22 cellular contexts compared by ENCODE assay signal in genomic region chr12:53074999-53075370, GRCh38. TPM values are rescaled to one million over a fixed set of nuclear protein-coding genes. Genes with fewer than 3 reads are reported as not detected.
A peak's percentile ranks its signal among the peaks of the same experiment; 100 is the strongest.
DNase-seq lines count a peak whose midpoint lies in the region; ATAC-seq and TF ChIP-seq lines count a peak whose summit lies in the region.
"Had no signal": no experiment of that assay in that cellular context is flagged by ENCODE, and none has a peak within 500 bp of the region (broad histone marks: within the 10 kb centered on the region; RNA-seq: fewer than 3 reads in every experiment).

No MANE protein-coding gene starts in this region.

- H3K27ac Mint-ChIP-seq in stimulated activated effector memory CD8-positive, alpha-beta T cell treated with anti-CD3 and anti-CD28 coated beads, Interleukin-12 subunit alpha, Interleukin-12 subunit beta, amount 100 ng/mL, for 72 hours = peak overlapping the region; percentile 93

- H3K27ac ChIP-seq in esophagus squamous epithelium = peak overlapping the region in 3 of 4 donors; percentile 66 to 80 (median 68)
- H3K27ac ChIP-seq in vagina = peak overlapping the region; percentile 83
- H3K27ac ChIP-seq in Karpas-422 (ENCODE audit: low read length) = no peak overlapping the region
- H3K27ac ChIP-seq: BLaER1 had no signal

- 92 to 96% methylated on average over 3 of the region's 3 CpGs for WGBS in esophagus squamous epithelium, 2 donors

- no peak for TF ChIP-seq CTCF in esophagus squamous epithelium (IDR thresholded peaks at IDR 0.05)
- TF ChIP-seq CTCF in vagina (IDR thresholded peaks at IDR 0.05) = no peak

- intact Hi-C loops in esophagus squamous epithelium (cut with DNase I) = no loop called here
- intact Hi-C loops in vagina (cut with DNase I) = loop anchor here (5.0 kb wide), 1 partner anchor 673 kb away; no protein-coding TSS in a partner anchor

- H3K79me2 ChIP-seq in Karpas-422 (ENCODE audit: low read length) = peaks cover 12% of the 10 kb centered on the region

- H3K9me3 Mint-ChIP-seq in stimulated activated effector memory CD8-positive, alpha-beta T cell treated with anti-CD3 and anti-CD28 coated beads, Interleukin-12 subunit alpha, Interleukin-12 subunit beta, amount 100 ng/mL, for 72 hours = no peaks in the 10 kb centered on the region

- TF ChIP-seq POLR2A in esophagus squamous epithelium (IDR thresholded peaks at IDR 0.05) = no peak
- TF ChIP-seq POLR2A in vagina (IDR thresholded peaks at IDR 0.05) = no peak

- no peak for ATAC-seq in stimulated activated effector memory CD8-positive, alpha-beta T cell treated with anti-CD3 and anti-CD28 coated beads, Interleukin-12 subunit alpha, Interleukin-12 subunit beta, amount 100 ng/mL, for 72 hours
- ATAC-seq: HepG2 had no signal

- peaks cover 5 to 67% (median 11%) of the 10 kb centered on the region in 3 donors for H3K36me3 ChIP-seq in esophagus squamous epithelium
- H3K36me3 ChIP-seq in vagina = peaks cover 0 to 30% of the 10 kb centered on the region in 2 donors
- no peaks in the 10 kb centered on the region for H3K36me3 ChIP-seq in Karpas-422 (ENCODE audit: insufficient read depth, low read length)

- H3K9me3 ChIP-seq in esophagus squamous epithelium = no peaks in the 10 kb centered on the region
- no peaks in the 10 kb centered on the region for H3K9me3 ChIP-seq in vagina
- no peaks in the 10 kb centered on the region for H3K9me3 ChIP-seq in Karpas-422 (ENCODE audit: low read length)
- H3K9me3 ChIP-seq: BLaER1 had no signal

- no peaks in the 10 kb centered on the region for H3K9me2 ChIP-seq in Karpas-422 (replicated peaks; ENCODE audit: insufficient read depth, low read length)

- no peak overlapping the region for H2AFZ ChIP-seq in Karpas-422 (ENCODE audit: low read length)

- H3K4me3 ChIP-seq in esophagus squamous epithelium = no peak overlapping the region
- H3K4me3 ChIP-seq in vagina = no peak overlapping the region
- H3K4me3 ChIP-seq in Karpas-422 (ENCODE audit: low read length) = no peak overlapping the region
- H3K4me3 ChIP-seq: BLaER1 had no signal

- H3K27me3 ChIP-seq in esophagus squamous epithelium (no peaks in the 10 kb centered on the region), vagina (no peaks in the 10 kb centered on the region), Karpas-422 (ENCODE audit: low read length) (no peaks in the 10 kb centered on the region)
- H3K27me3 ChIP-seq: BLaER1 had no signal

- DNase-seq in activated effector memory CD4-positive, alpha-beta T cell treated with anti-CD3 and anti-CD28 coated beads, Interleukin-2, amount 50 U/mL, for 16 hours = peak; percentile 30
- no peak for DNase-seq in activated effector memory CD4-positive, alpha-beta T cell treated with Interleukin-2 at 50 U/mL for 16 hours
- no peak for DNase-seq in esophagus squamous epithelium (lab: John Stamatoyannopoulos, UW)
- no peak for DNase-seq in stimulated activated effector memory CD8-positive, alpha-beta T cell treated with anti-CD3 and anti-CD28 coated beads, Interleukin-12 subunit alpha, Interleukin-12 subunit beta, amount 100 ng/mL, for 72 hours (ENCODE audit: low spot score in 2 of 2)
- no peak for DNase-seq in vagina (ENCODE audit: extremely low spot score in 2 of 2)
- DNase-seq in SW480 (ENCODE audit: low spot score) = no peak
- DNase-seq in Karpas-422 = no peak
- no peak for DNase-seq in stimulated activated CD4-positive, alpha-beta T cell treated with anti-CD3 and anti-CD28 coated beads, Interleukin-4, amount 100 ng/mL, for 1 hour
- DNase-seq: DMS79 treated with DMSO at 0.1 percent for 48 hours, GOT3, KG1, NCI-H1048, NCI-H146, NCI-H2081, NCI-H748 treated with DMSO at 0.1 percent for 48 hours, RPMI8226 had no signal

- H4K20me1 ChIP-seq in Karpas-422 (ENCODE audit: insufficient read depth, low read depth, low read length) = no peaks in the 10 kb centered on the region
- H4K20me1 ChIP-seq: BLaER1 had no signal

- H3K4me1 ChIP-seq in esophagus squamous epithelium = peaks cover 60 to 88% (median 72%) of the 10 kb centered on the region in 3 donors
- peaks cover 86% of the 10 kb centered on the region for H3K4me1 ChIP-seq in vagina
- peaks cover 18% of the 10 kb centered on the region for H3K4me1 ChIP-seq in Karpas-422 (ENCODE audit: low read length)

- H3K36me3 Mint-ChIP-seq in stimulated activated effector memory CD8-positive, alpha-beta T cell treated with anti-CD3 and anti-CD28 coated beads, Interleukin-12 subunit alpha, Interleukin-12 subunit beta, amount 100 ng/mL, for 72 hours = peaks cover 84% of the 10 kb centered on the region

- no peak overlapping the region for H3K9ac ChIP-seq in Karpas-422 (ENCODE audit: low read length)
- H3K9ac ChIP-seq: BLaER1 had no signal

- H3K4me1 Mint-ChIP-seq in stimulated activated effector memory CD8-positive, alpha-beta T cell treated with anti-CD3 and anti-CD28 coated beads, Interleukin-12 subunit alpha, Interleukin-12 subunit beta, amount 100 ng/mL, for 72 hours = peaks cover 64% of the 10 kb centered on the region

- H3K4me3 Mint-ChIP-seq in stimulated activated effector memory CD8-positive, alpha-beta T cell treated with anti-CD3 and anti-CD28 coated beads, Interleukin-12 subunit alpha, Interleukin-12 subunit beta, amount 100 ng/mL, for 72 hours = no peak overlapping the region

- H3K4me2 ChIP-seq in Karpas-422 (ENCODE audit: low read depth, low read length, poor library complexity, severe bottlenecking) = no peak overlapping the region
- H3K4me2 ChIP-seq: BLaER1 had no signal

RNA-seq across cellular contexts. Expression of gene SPRYD3, which starts 4.2 kb away (rescaled TPM):
- 10 to 100 TPM; 28.2 to 41.4 (median 29.2) TPM for total RNA-seq in esophagus squamous epithelium
- 27.0 TPM for total RNA-seq in vagina
- 11.1 and 17.4 TPM in 2 replicates for total RNA-seq in Karpas-422 (2014; rRNA removed; shearing (Covaris generic); ENCODE audit: low replicate concordance)

RNA-seq across cellular contexts. Expression of gene IGFBP6, which starts 22.5 kb away (rescaled TPM):
- total RNA-seq in esophagus squamous epithelium (100 to 1,000 TPM in 2 of 4 donors, 10 to 100 TPM in 2; 34.5 to 506 (median 94.0) TPM), vagina (684 TPM)
- total RNA-seq in Karpas-422 (2014; rRNA removed; shearing (Covaris generic); ENCODE audit: low replicate concordance) = 0.54 TPM in 1 of 2 replicates, not detected in the other

RNA-seq across cellular contexts. Expression of gene TNS2, which starts 25.1 kb away (rescaled TPM):
- 10 to 100 TPM; 10.8 to 82.0 (median 20.8) TPM for total RNA-seq in esophagus squamous epithelium
- 235 TPM for total RNA-seq in vagina
- 0.48 TPM in 1 of 2 replicates, not detected in the other for total RNA-seq in Karpas-422 (2014; rRNA removed; shearing (Covaris generic); ENCODE audit: low replicate concordance)

RNA-seq across cellular contexts. Expression of gene SOAT2, which starts 28.3 kb away (rescaled TPM):
- total RNA-seq in esophagus squamous epithelium = not detected
- 0.74 TPM for total RNA-seq in vagina
- not detected in 2 replicates for total RNA-seq in Karpas-422 (2014; rRNA removed; shearing (Covaris generic); ENCODE audit: low replicate concordance)
- total RNA-seq: A172, G401, M059J, NCI-H460 had no signal

Comparison
In these comparisons a context has a peak if more than half of its experiments do, and no peak if none do; other contexts are left out.
1. RNA of gene IGFBP6, which starts 22.5 kb away (total RNA-seq): 684 TPM in vagina (single experiment) and 34.5 to 506 TPM in esophagus squamous epithelium; 0.54 TPM in Karpas-422; every median in the first group is over 10 times any median in the second.